ENCODE assay signal across 12 cellular contexts in the genomic region with DNA sequence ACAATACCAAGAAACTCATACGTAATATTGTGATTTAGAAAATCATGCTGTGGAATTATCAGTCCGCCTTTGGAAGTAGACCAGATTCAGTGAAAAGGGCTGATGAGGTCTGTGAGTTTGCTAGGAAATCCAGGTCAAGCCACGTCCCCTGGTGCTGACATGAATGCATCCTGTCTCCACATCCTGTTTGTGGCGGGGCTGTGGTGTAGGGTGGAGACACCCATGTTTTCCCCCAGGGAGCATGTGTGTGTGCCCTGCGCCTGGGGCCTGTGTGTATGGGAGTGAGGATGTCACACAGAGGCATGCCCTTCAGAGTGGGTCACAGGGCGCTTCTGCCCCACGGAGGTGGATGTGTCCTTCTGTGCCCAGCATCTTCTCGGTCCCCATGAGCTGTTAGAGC.
DNase-seq lines count a peak whose midpoint lies in the region; ATAC-seq and TF ChIP-seq lines count a peak whose summit lies in the region.
"Had no signal": no experiment of that assay in that cellular context is flagged by ENCODE, and none has a peak within 500 bp of the region (broad histone marks: within the 10 kb centered on the region; RNA-seq: fewer than 3 reads in every experiment).

No MANE protein-coding gene starts in this region.

- H3K23me2 ChIP-seq in H9 (ENCODE audit: insufficient read length, low read depth, low read length, poor library complexity, severe bottlenecking), result no peaks in the 10 kb centered on the region

- no peaks in the 10 kb centered on the region for H4K20me1 ChIP-seq in H9 (ENCODE audit: control insufficient read depth, insufficient read depth, insufficient read length)

- H3K27me3 ChIP-seq in H9 (ENCODE audit: insufficient read depth, low read length), result no peaks in the 10 kb centered on the region
- H3K27me3 ChIP-seq: vagina had no signal

- no peak overlapping the region for H3K56ac ChIP-seq in H9 (ENCODE audit: insufficient read length, low read depth, low read length)

- no CpG with 5 or more reads among the region's 8 CpGs for WGBS in H9 (ENCODE audit: extremely low coverage, insufficient read length, low lambda C conversion rate)

- H4K91ac ChIP-seq in H9 (ENCODE audit: insufficient read length, low read depth, low read length), result no peak overlapping the region

- no peak overlapping the region for H2BK120ac ChIP-seq in H9 (ENCODE audit: low read depth, low read length, poor library complexity, severe bottlenecking)

- no peak overlapping the region for H3K27ac ChIP-seq in H9 (ENCODE audit: insufficient read length, low read depth, low read length)
- H3K27ac ChIP-seq: vagina had no signal

- DNase-seq in activated naive CD8-positive, alpha-beta T cell treated with anti-CD3 and anti-CD28 coated beads, Interleukin-2, amount 50 U/mL, for 24 hours, result peak; percentile 16
- DNase-seq in activated naive CD8-positive, alpha-beta T cell treated with anti-CD3 and anti-CD28 coated beads for 36 hours, result no peak
- peak; percentile 6 for DNase-seq in activated T-helper 9 cell treated with anti-CD3 and anti-CD28 coated beads, Interleukin-2, amount 50 U/mL, for 16 hours (ENCODE audit: low read depth)
- DNase-seq in H9 (no peak), NCI-H2227 (lab: John Stamatoyannopoulos, UW; ENCODE audit: unreplicated experiment) (no peak), D341Med (ENCODE audit: low spot score) (no peak)
- DNase-seq: anterior cingulate cortex, NCI-H1694, PC-3 had no signal

- H3K4me2 ChIP-seq in H9 (ENCODE audit: insufficient read depth, insufficient read length, low read length), result no peak overlapping the region

- no peaks in the 10 kb centered on the region for H3K79me1 ChIP-seq in H9 (ENCODE audit: insufficient read depth, low read depth, low read length, poor library complexity, severe bottlenecking)

- H2BK12ac ChIP-seq in H9 (ENCODE audit: insufficient read length, low read depth, low read length), result no peak overlapping the region

- no peak overlapping the region for H4K5ac ChIP-seq in H9 (ENCODE audit: insufficient read length, low read depth, low read length)

- no peak overlapping the region for H2AK5ac ChIP-seq in H9 (ENCODE audit: insufficient read length, low read length)

- no peak overlapping the region for H3K18ac ChIP-seq in H9 (ENCODE audit: insufficient read length, low read depth, low read length)

- H3K23ac ChIP-seq in H9 (ENCODE audit: insufficient read length, low read depth, low read length), result no peak overlapping the region

- peaks cover 41% of the 10 kb centered on the region for H3K27me3 Mint-ChIP-seq in activated naive CD8-positive, alpha-beta T cell treated with anti-CD3 and anti-CD28 coated beads, Interleukin-2, amount 50 U/mL, for 24 hours
- peaks cover 28% of the 10 kb centered on the region for H3K27me3 Mint-ChIP-seq in activated naive CD8-positive, alpha-beta T cell treated with anti-CD3 and anti-CD28 coated beads for 36 hours
- peaks cover 46% of the 10 kb centered on the region for H3K27me3 Mint-ChIP-seq in stimulated activated memory B cell treated with anti-CD40 and anti-IgM and Interleukin-4, amounts not matched to agents 10 μg/mL and 1 μg/mL and 100 μg/mL, for 72 hours
- H3K27me3 Mint-ChIP-seq in H9 (ENCODE audit: low read depth), result no peaks in the 10 kb centered on the region

- no peak overlapping the region for H2BK15ac ChIP-seq in H9 (ENCODE audit: low read depth, low read length)

- H3K9me3 ChIP-seq in H9 (ENCODE audit: control insufficient read depth, low read depth, low read length), result no peaks in the 10 kb centered on the region
- H3K9me3 ChIP-seq: vagina had no signal

- H3K4me1 ChIP-seq in H9 (ENCODE audit: insufficient read depth, low read length), result peaks cover 3% of the 10 kb centered on the region; the same call in 1 of the 2 replicates

- no peak overlapping the region for H3T11ph ChIP-seq in H9 (ENCODE audit: low read length)

- no peak overlapping the region for H2AFZ ChIP-seq in H9 (ENCODE audit: low read length)

- ATAC-seq in activated naive CD8-positive, alpha-beta T cell treated with anti-CD3 and anti-CD28 coated beads, Interleukin-2, amount 50 U/mL, for 24 hours, result peak; percentile 53
- peak; percentile 48 for ATAC-seq in HG03060 (IDR thresholded peaks at IDR 0.05; ENCODE audit: low read depth, unreplicated experiment)
- ATAC-seq in stimulated activated memory B cell treated with anti-CD40 and anti-IgM and Interleukin-4, amounts not matched to agents 10 μg/mL and 1 μg/mL and 100 μg/mL, for 72 hours, result peak; percentile 76
- ATAC-seq: PC-3 had no signal

- peaks cover 11% of the 10 kb centered on the region for H3K4me1 Mint-ChIP-seq in activated naive CD8-positive, alpha-beta T cell treated with anti-CD3 and anti-CD28 coated beads, Interleukin-2, amount 50 U/mL, for 24 hours
- no peaks in the 10 kb centered on the region for H3K4me1 Mint-ChIP-seq in activated naive CD8-positive, alpha-beta T cell treated with anti-CD3 and anti-CD28 coated beads for 36 hours
- H3K4me1 Mint-ChIP-seq in stimulated activated memory B cell treated with anti-CD40 and anti-IgM and Interleukin-4, amounts not matched to agents 10 μg/mL and 1 μg/mL and 100 μg/mL, for 72 hours, result peaks cover 10% of the 10 kb centered on the region
- peaks cover 25 to 30% of the 10 kb centered on the region in 2 experiments for H3K4me1 Mint-ChIP-seq in H9

- no peak overlapping the region for H3K9ac ChIP-seq in H9 (ENCODE audit: extremely low read depth, insufficient read length, low read length)

- no peak overlapping the region for H2BK20ac ChIP-seq in H9 (ENCODE audit: low read depth, low read length, poor library complexity, severe bottlenecking)

- H2BK5ac ChIP-seq in H9 (ENCODE audit: insufficient read length, low read length), result no peak overlapping the region

- H4K8ac ChIP-seq in H9 (replicated peaks; ENCODE audit: insufficient read length, low read depth, low read length), result no peak overlapping the region

- no peaks in the 10 kb centered on the region for H3K36me3 Mint-ChIP-seq in activated naive CD8-positive, alpha-beta T cell treated with anti-CD3 and anti-CD28 coated beads, Interleukin-2, amount 50 U/mL, for 24 hours (ENCODE audit: low read depth)
- no peaks in the 10 kb centered on the region for H3K36me3 Mint-ChIP-seq in activated naive CD8-positive, alpha-beta T cell treated with anti-CD3 and anti-CD28 coated beads for 36 hours
- H3K36me3 Mint-ChIP-seq in stimulated activated memory B cell treated with anti-CD40 and anti-IgM and Interleukin-4, amounts not matched to agents 10 μg/mL and 1 μg/mL and 100 μg/mL, for 72 hours, result no peaks in the 10 kb centered on the region
- peaks cover 5 to 16% (median 5%) of the 10 kb centered on the region in 3 experiments; a peak in 5 of 7 replicates for H3K36me3 Mint-ChIP-seq in H9 (ENCODE audit: insufficient read depth in 1 of 3, low read depth in 3 of 3)

- no peak overlapping the region for H3K14ac ChIP-seq in H9 (ENCODE audit: insufficient read depth, low read length)

- TF ChIP-seq CTCF in H9 (conservative IDR thresholded peaks at IDR 0.05), result no peak

- no peaks in the 10 kb centered on the region for H3K9me3 Mint-ChIP-seq in activated naive CD8-positive, alpha-beta T cell treated with anti-CD3 and anti-CD28 coated beads, Interleukin-2, amount 50 U/mL, for 24 hours
- no peaks in the 10 kb centered on the region for H3K9me3 Mint-ChIP-seq in activated naive CD8-positive, alpha-beta T cell treated with anti-CD3 and anti-CD28 coated beads for 36 hours
- no peaks in the 10 kb centered on the region for H3K9me3 Mint-ChIP-seq in stimulated activated memory B cell treated with anti-CD40 and anti-IgM and Interleukin-4, amounts not matched to agents 10 μg/mL and 1 μg/mL and 100 μg/mL, for 72 hours
- no peaks in the 10 kb centered on the region for H3K9me3 Mint-ChIP-seq in H9

- H3K27ac Mint-ChIP-seq in activated naive CD8-positive, alpha-beta T cell treated with anti-CD3 and anti-CD28 coated beads, Interleukin-2, amount 50 U/mL, for 24 hours, result no peak overlapping the region
- no peak overlapping the region for H3K27ac Mint-ChIP-seq in activated naive CD8-positive, alpha-beta T cell treated with anti-CD3 and anti-CD28 coated beads for 36 hours
- H3K27ac Mint-ChIP-seq in stimulated activated memory B cell treated with anti-CD40 and anti-IgM and Interleukin-4, amounts not matched to agents 10 μg/mL and 1 μg/mL and 100 μg/mL, for 72 hours, result no peak overlapping the region
- H3K27ac Mint-ChIP-seq in H9, result peak overlapping the region in 1 of 3 experiments; percentile 50; a peak in 3 of 7 replicates

- H3K4ac ChIP-seq in H9 (ENCODE audit: low read depth, low read length), result no peak overlapping the region

- no peak overlapping the region for H3K4me3 Mint-ChIP-seq in activated naive CD8-positive, alpha-beta T cell treated with anti-CD3 and anti-CD28 coated beads, Interleukin-2, amount 50 U/mL, for 24 hours
- no peak overlapping the region for H3K4me3 Mint-ChIP-seq in activated naive CD8-positive, alpha-beta T cell treated with anti-CD3 and anti-CD28 coated beads for 36 hours
- no peak overlapping the region for H3K4me3 Mint-ChIP-seq in stimulated activated memory B cell treated with anti-CD40 and anti-IgM and Interleukin-4, amounts not matched to agents 10 μg/mL and 1 μg/mL and 100 μg/mL, for 72 hours
- no peak overlapping the region for H3K4me3 Mint-ChIP-seq in H9

- no peaks in the 10 kb centered on the region for H3K79me2 ChIP-seq in H9 (ENCODE audit: insufficient read depth, low read length)

Comparison
In these comparisons a context has a peak if more than half of its experiments do, and no peak if none do; other contexts are left out.
1. DNase-seq: peak in activated naive CD8-positive, alpha-beta T cell treated with anti-CD3 and anti-CD28 coated beads, Interleukin-2, amount 50 U/mL, for 24 hours (single experiment) and activated T-helper 9 cell treated with anti-CD3 and anti-CD28 coated beads, Interleukin-2, amount 50 U/mL, for 16 hours (single experiment); none in activated naive CD8-positive, alpha-beta T cell treated with anti-CD3 and anti-CD28 coated beads for 36 hours (single experiment), H9 (single experiment), NCI-H2227 (single experiment) and D341Med (single experiment).
2. Peak in every context shown above with its lines, with median percentiles within 50 percentile points of each other: ATAC-seq.